ENCODE assay signal across 8 cellular contexts in genomic region chr2:130332271-130333073, GRCh38. TPM values are rescaled to one million over a fixed set of nuclear protein-coding genes. Genes with fewer than 3 reads are reported as not detected.
A peak's percentile ranks its signal among the peaks of the same experiment; 100 is the strongest.
DNase-seq lines count a peak whose midpoint lies in the region; ATAC-seq and TF ChIP-seq lines count a peak whose summit lies in the region.

No MANE protein-coding gene starts in this region.

- POLR2A ChIA-PET in activated CD8-positive, alpha-beta T cell treated with anti-CD3 and anti-CD28 coated beads for 36 hours (lab: Charles Lee) = interaction anchor here (1.9 to 2.2 kb wide), 2 partner anchors 9 to 10 kb away, joined by 8 to 9 read pairs; partner anchors contain the start of gene IMP4

- H3K4me3 Mint-ChIP-seq in activated CD8-positive, alpha-beta T cell treated with anti-CD3 and anti-CD28 coated beads for 36 hours = peak overlapping the region; percentile 41
- peak overlapping the region; percentile 12 for H3K4me3 Mint-ChIP-seq in memory B cell

- no peaks in the 10 kb centered on the region for H3K9me3 Mint-ChIP-seq in activated CD8-positive, alpha-beta T cell treated with anti-CD3 and anti-CD28 coated beads for 36 hours
- no peaks in the 10 kb centered on the region for H3K9me3 Mint-ChIP-seq in memory B cell

- no peak overlapping the region for H3K27ac Mint-ChIP-seq in activated CD8-positive, alpha-beta T cell treated with anti-CD3 and anti-CD28 coated beads for 36 hours
- H3K27ac Mint-ChIP-seq in memory B cell = no peak overlapping the region

- H3K36me3 Mint-ChIP-seq in activated CD8-positive, alpha-beta T cell treated with anti-CD3 and anti-CD28 coated beads for 36 hours (ENCODE audit: low read depth) = peaks cover 2% of the 10 kb centered on the region
- no peaks in the 10 kb centered on the region for H3K36me3 Mint-ChIP-seq in memory B cell

- DNase-seq in Ammon's horn (ENCODE audit: low spot score) (peak; percentile 78), NCI-H510A (lab: John Stamatoyannopoulos, UW) (peak; percentile 25), memory B cell (ENCODE audit: low spot score in 2 of 2) (peak; percentile 69 to 76)
- DNase-seq in activated CD8-positive, alpha-beta T cell treated with anti-CD3 and anti-CD28 coated beads for 36 hours = peak; percentile 83
- peak; percentile 55 for DNase-seq in effector CD4-positive, alpha-beta T cell
- peak; percentile 36 to 42 for DNase-seq in stimulated activated CD8-positive, alpha-beta memory T cell treated with anti-CD3 and anti-CD28 coated beads, Interleukin-4, amount 100 ng/mL, for 1 hour (ENCODE audit: low read depth in 2 of 2, low spot score in 1 of 2)

- peaks cover 23% of the 10 kb centered on the region for H3K27me3 Mint-ChIP-seq in activated CD8-positive, alpha-beta T cell treated with anti-CD3 and anti-CD28 coated beads for 36 hours
- H3K27me3 Mint-ChIP-seq in memory B cell = peaks cover 5% of the 10 kb centered on the region

- TF ChIP-seq CTCF in activated CD8-positive, alpha-beta T cell treated with anti-CD3 and anti-CD28 coated beads for 36 hours (IDR thresholded peaks at IDR 0.05) = peak; percentile 91

- ATAC-seq in GM18858 (IDR thresholded peaks at IDR 0.05; ENCODE audit: unreplicated experiment) (peak; percentile 81), HG03108 (IDR thresholded peaks at IDR 0.05; ENCODE audit: unreplicated experiment) (peak; percentile 75), memory B cell (ENCODE audit: low read depth) (peak; percentile 91)
- peak; percentile 88 for ATAC-seq in activated CD8-positive, alpha-beta T cell treated with anti-CD3 and anti-CD28 coated beads for 36 hours

- intact Hi-C loops in activated CD8-positive, alpha-beta T cell treated with anti-CD3 and anti-CD28 coated beads for 36 hours (cut with micrococcal nuclease) = no loop called here

- H3K4me1 Mint-ChIP-seq in activated CD8-positive, alpha-beta T cell treated with anti-CD3 and anti-CD28 coated beads for 36 hours (ENCODE audit: low read depth) = peaks cover 8% of the 10 kb centered on the region
- no peaks in the 10 kb centered on the region for H3K4me1 Mint-ChIP-seq in memory B cell

- CTCF ChIA-PET in activated CD8-positive, alpha-beta T cell treated with anti-CD3 and anti-CD28 coated beads for 36 hours (lab: Charles Lee) = interaction anchor here (0.9 to 4.4 kb wide), 10 partner anchors 9 to 311 kb away, joined by 3 to 34 read pairs (median 6); partner anchors contain the start of genes IMP4 and SMPD4

RNA-seq across cellular contexts. Expression of gene IMP4, which starts 10.2 kb away (rescaled TPM):
- 100 to 1,000 TPM; 160 to 163 TPM for total RNA-seq in activated CD8-positive, alpha-beta T cell treated with anti-CD3 and anti-CD28 coated beads for 36 hours

RNA-seq across cellular contexts. Expression of gene PTPN18, which starts 23.4 kb away (rescaled TPM):
- total RNA-seq in activated CD8-positive, alpha-beta T cell treated with anti-CD3 and anti-CD28 coated beads for 36 hours = 10 to 100 TPM; 32.9 to 35.4 TPM

Comparison
In these comparisons a context has a peak if more than half of its experiments do, and no peak if none do; other contexts are left out.
1. Peak in every context shown above with its lines: DNase-seq and ATAC-seq.
2. DNase-seq: peak in every context shown above with its lines; median percentile 83 in activated CD8-positive, alpha-beta T cell treated with anti-CD3 and anti-CD28 coated beads for 36 hours; 78 in Ammon's horn; 72 in memory B cell; 55 in effector CD4-positive, alpha-beta T cell; 39 in stimulated activated CD8-positive, alpha-beta memory T cell treated with anti-CD3 and anti-CD28 coated beads, Interleukin-4, amount 100 ng/mL, for 1 hour; 25 in NCI-H510A.